10 cellular contexts compared by ENCODE assay signal in genomic region chr17:40073454-40074174, GRCh38. TPM values are rescaled to one million over a fixed set of nuclear protein-coding genes. Genes with fewer than 3 reads are reported as not detected.
DNase-seq lines count a peak whose midpoint lies in the region; ATAC-seq lines count a peak whose summit lies in the region.
"Had no signal": no experiment of that assay in that cellular context is flagged by ENCODE, and none has a peak within 500 bp of the region (broad histone marks: within the 10 kb centered on the region; RNA-seq: fewer than 3 reads in every experiment).

No MANE protein-coding gene starts in this region.

- H3K36me3 Mint-ChIP-seq in activated CD4-positive, alpha-beta memory T cell treated with anti-CD3 and anti-CD28 coated beads for 36 hours, result no peaks in the 10 kb centered on the region
- no peaks in the 10 kb centered on the region for H3K36me3 Mint-ChIP-seq in activated CD4-positive, alpha-beta memory T cell treated with anti-CD3 and anti-CD28 coated beads, Interleukin-2, amount 10 ng/mL, durations not matched to agents 7 days and 5 days (ENCODE audit: low read depth)
- peaks cover 4 to 11% (median 4%) of the 10 kb centered on the region in 3 donors for H3K36me3 Mint-ChIP-seq in immature natural killer cell

- peak overlapping the region; percentile 100 for H3K27ac ChIP-seq in temporal lobe (ENCODE audit: low read depth, low read length)

- no peak for ATAC-seq in HG02759 (IDR thresholded peaks at IDR 0.05; ENCODE audit: unreplicated experiment)

- CTCF ChIA-PET in activated CD4-positive, alpha-beta memory T cell treated with anti-CD3 and anti-CD28 coated beads for 36 hours (lab: Charles Lee), result interaction anchor here (0.8 to 5.2 kb wide), 8 partner anchors 9 to 95 kb away, joined by 3 to 156 read pairs (median 10); partner anchors contain the start of genes MED24, NR1D1 and THRA
- CTCF ChIA-PET in activated CD4-positive, alpha-beta memory T cell treated with anti-CD3 and anti-CD28 coated beads, Interleukin-2, amount 10 ng/mL, durations not matched to agents 7 days and 5 days (lab: Charles Lee), result interaction anchor here (0.6 to 4.0 kb wide), 12 partner anchors 9 to 828 kb away, joined by 4 to 60 read pairs (median 6); partner anchors contain the start of genes MED24, NR1D1 and THRA

- no peak overlapping the region for H3K4me3 Mint-ChIP-seq in activated CD4-positive, alpha-beta memory T cell treated with anti-CD3 and anti-CD28 coated beads for 36 hours
- no peak overlapping the region for H3K4me3 Mint-ChIP-seq in activated CD4-positive, alpha-beta memory T cell treated with anti-CD3 and anti-CD28 coated beads, Interleukin-2, amount 10 ng/mL, durations not matched to agents 7 days and 5 days
- H3K4me3 Mint-ChIP-seq in immature natural killer cell, result peak overlapping the region in 1 of 5 donors; percentile 28

- no peaks in the 10 kb centered on the region for H3K9me3 Mint-ChIP-seq in activated CD4-positive, alpha-beta memory T cell treated with anti-CD3 and anti-CD28 coated beads for 36 hours
- no peaks in the 10 kb centered on the region for H3K9me3 Mint-ChIP-seq in activated CD4-positive, alpha-beta memory T cell treated with anti-CD3 and anti-CD28 coated beads, Interleukin-2, amount 10 ng/mL, durations not matched to agents 7 days and 5 days
- H3K9me3 Mint-ChIP-seq in immature natural killer cell, result no peaks in the 10 kb centered on the region

- intact Hi-C loops in activated CD4-positive, alpha-beta memory T cell treated with anti-CD3 and anti-CD28 coated beads for 36 hours (cut with micrococcal nuclease), result loop anchor here (2.0 kb wide), 1 partner anchor 23 kb away; no protein-coding TSS in a partner anchor

- POLR2A ChIA-PET in activated CD4-positive, alpha-beta memory T cell treated with anti-CD3 and anti-CD28 coated beads for 36 hours (lab: Charles Lee), result no interaction called here
- POLR2A ChIA-PET in activated CD4-positive, alpha-beta memory T cell treated with anti-CD3 and anti-CD28 coated beads, Interleukin-2, amount 10 ng/mL, durations not matched to agents 7 days and 5 days (lab: Charles Lee), result interaction anchor here (0.8 to 4.6 kb wide), 5 partner anchors 10 to 49 kb away, joined by 3 to 35 read pairs (median 3); partner anchors contain the start of genes NR1D1 and THRA

- peaks cover 35% of the 10 kb centered on the region for H3K4me1 Mint-ChIP-seq in activated CD4-positive, alpha-beta memory T cell treated with anti-CD3 and anti-CD28 coated beads for 36 hours (ENCODE audit: low read depth)
- peaks cover 29% of the 10 kb centered on the region for H3K4me1 Mint-ChIP-seq in activated CD4-positive, alpha-beta memory T cell treated with anti-CD3 and anti-CD28 coated beads, Interleukin-2, amount 10 ng/mL, durations not matched to agents 7 days and 5 days
- H3K4me1 Mint-ChIP-seq in immature natural killer cell, result peaks cover 64 to 76% of the 10 kb centered on the region in 2 donors

- DNase-seq in activated CD4-positive, alpha-beta memory T cell treated with anti-CD3 and anti-CD28 coated beads for 36 hours, result no peak
- no peak for DNase-seq in activated CD4-positive, alpha-beta memory T cell treated with anti-CD3 and anti-CD28 coated beads, Interleukin-2, amount 10 ng/mL, durations not matched to agents 7 days and 5 days
- no peak for DNase-seq in immature natural killer cell
- DNase-seq in DMS153 (lab: John Stamatoyannopoulos, UW), result no peak
- DNase-seq: ACHN; central memory CD4-positive, alpha-beta T cell; NCI-H1436; trophoblast cell had no signal

- H3K27me3 Mint-ChIP-seq in activated CD4-positive, alpha-beta memory T cell treated with anti-CD3 and anti-CD28 coated beads for 36 hours, result no peaks in the 10 kb centered on the region
- H3K27me3 Mint-ChIP-seq in activated CD4-positive, alpha-beta memory T cell treated with anti-CD3 and anti-CD28 coated beads, Interleukin-2, amount 10 ng/mL, durations not matched to agents 7 days and 5 days, result no peaks in the 10 kb centered on the region
- peaks cover 10 to 25% (median 17%) of the 10 kb centered on the region in 3 donors for H3K27me3 Mint-ChIP-seq in immature natural killer cell (ENCODE audit: low read depth in 3 of 3)

- peak overlapping the region; percentile 4 for H3K27ac Mint-ChIP-seq in activated CD4-positive, alpha-beta memory T cell treated with anti-CD3 and anti-CD28 coated beads for 36 hours
- no peak overlapping the region for H3K27ac Mint-ChIP-seq in activated CD4-positive, alpha-beta memory T cell treated with anti-CD3 and anti-CD28 coated beads, Interleukin-2, amount 10 ng/mL, durations not matched to agents 7 days and 5 days
- peak overlapping the region; percentile 15 to 75 (median 57) for H3K27ac Mint-ChIP-seq in immature natural killer cell

RNA-seq across cellular contexts. Expression of gene THRA, which starts 10.8 kb away (rescaled TPM):
- 10 to 100 TPM; 12.5 to 13.4 TPM for total RNA-seq in activated CD4-positive, alpha-beta memory T cell treated with anti-CD3 and anti-CD28 coated beads for 36 hours
- 1 to 10 TPM; 8.4 TPM for total RNA-seq in activated CD4-positive, alpha-beta memory T cell treated with anti-CD3 and anti-CD28 coated beads, Interleukin-2, amount 10 ng/mL, durations not matched to agents 7 days and 5 days
- polyA plus RNA-seq in immature natural killer cell, result 10 to 100 TPM in 1 of 3 donors, 1 to 10 TPM in 2; 5.0 to 15.0 (median 8.0) TPM
- total RNA-seq in temporal lobe, result 109 TPM

RNA-seq across cellular contexts. Expression of gene MED24, which starts 19.4 kb away (rescaled TPM):
- 10 to 100 TPM; 89.2 to 99.9 TPM for total RNA-seq in activated CD4-positive, alpha-beta memory T cell treated with anti-CD3 and anti-CD28 coated beads for 36 hours
- 10 to 100 TPM; 82.2 to 84.2 TPM for total RNA-seq in activated CD4-positive, alpha-beta memory T cell treated with anti-CD3 and anti-CD28 coated beads, Interleukin-2, amount 10 ng/mL, durations not matched to agents 7 days and 5 days
- 10 to 100 TPM; 34.8 to 75.8 (median 53.2) TPM for polyA plus RNA-seq in immature natural killer cell
- 76.7 TPM for total RNA-seq in temporal lobe

RNA-seq across cellular contexts. Expression of gene NR1D1, which starts 26.8 kb away (rescaled TPM):
- total RNA-seq in activated CD4-positive, alpha-beta memory T cell treated with anti-CD3 and anti-CD28 coated beads for 36 hours, result 1 to 10 TPM; 6.7 to 7.3 TPM
- total RNA-seq in activated CD4-positive, alpha-beta memory T cell treated with anti-CD3 and anti-CD28 coated beads, Interleukin-2, amount 10 ng/mL, durations not matched to agents 7 days and 5 days, result 1 to 10 TPM; 5.2 to 5.9 TPM
- 1 to 10 TPM in 1 of 3 donors, under 1 TPM in 1, not detected in 1; 0.49 to 2.8 TPM for polyA plus RNA-seq in immature natural killer cell
- 0.25 TPM for total RNA-seq in temporal lobe

RNA-seq across cellular contexts. Expression of gene MSL1, which starts 48.2 kb away (rescaled TPM):
- total RNA-seq in activated CD4-positive, alpha-beta memory T cell treated with anti-CD3 and anti-CD28 coated beads for 36 hours, result 10 to 100 TPM; 77.9 to 80.6 TPM
- total RNA-seq in activated CD4-positive, alpha-beta memory T cell treated with anti-CD3 and anti-CD28 coated beads, Interleukin-2, amount 10 ng/mL, durations not matched to agents 7 days and 5 days, result 100 to 1,000 TPM; 102 to 103 TPM
- 10 to 100 TPM in 2 of 3 donors, 1 to 10 TPM in 1; 5.6 to 16.2 (median 11.1) TPM for polyA plus RNA-seq in immature natural killer cell
- 81.9 TPM for total RNA-seq in temporal lobe

RNA-seq across cellular contexts. Expression of gene CSF3, which starts 58.4 kb away (rescaled TPM):
- not detected for total RNA-seq in activated CD4-positive, alpha-beta memory T cell treated with anti-CD3 and anti-CD28 coated beads for 36 hours
- not detected for total RNA-seq in activated CD4-positive, alpha-beta memory T cell treated with anti-CD3 and anti-CD28 coated beads, Interleukin-2, amount 10 ng/mL, durations not matched to agents 7 days and 5 days
- not detected for polyA plus RNA-seq in immature natural killer cell
- not detected for total RNA-seq in temporal lobe
